8 cellular contexts compared by ENCODE assay signal in genomic region chr1:35717911-35718476, GRCh38. TPM values are rescaled to one million over a fixed set of nuclear protein-coding genes. Genes with fewer than 3 reads are reported as not detected.
DNase-seq lines count a peak whose midpoint lies in the region; ATAC-seq, FAIRE-seq and TF ChIP-seq lines count a peak whose summit lies in the region.

No MANE protein-coding gene starts in this region.

- peaks cover 0 to 11% of the 10 kb centered on the region in 2 donors for H3K4me1 ChIP-seq in kidney (ENCODE audit: control insufficient read depth in 1 of 2, insufficient read depth in 1 of 2, low read depth in 1 of 2, low read length in 2 of 2)
- H3K4me1 ChIP-seq in spleen, result peaks cover 9 to 50% (median 35%) of the 10 kb centered on the region in 6 donors

- TF ChIP-seq CTCF in cardiac fibroblast (IDR thresholded peaks at IDR 0.05; ENCODE audit: low read depth, low read length), result no peak
- TF ChIP-seq CTCF in kidney (IDR thresholded peaks at IDR 0.05; ENCODE audit: borderline replicate concordance, extremely low read depth, insufficient read depth), result no peak
- no peak for TF ChIP-seq CTCF in spleen (IDR thresholded peaks at IDR 0.05 in 8 of 11, conservative IDR thresholded peaks at IDR 0.05 in 3 of 11)

- H3K4me3 ChIP-seq in cardiac fibroblast (replicated peaks in 1 of 2; ENCODE audit: low read depth in 2 of 2, low read length in 2 of 2) (peak overlapping the region; percentile 84 to 87), kidney (ENCODE audit: low read length in 2 of 2) (peak overlapping the region; percentile 66 to 87), spleen (peak overlapping the region; percentile 74 to 95 (median 89))

- peak; percentile 37 for DNase-seq in stimulated activated CD4-positive, alpha-beta T cell treated with anti-CD3 and anti-CD28 coated beads, Interleukin-15, amount 100 ng/mL, for 24 hours
- no peak for DNase-seq in stimulated activated CD4-positive, alpha-beta T cell treated with anti-CD3 and anti-CD28 coated beads, Interleukin-4, amount 100 ng/mL, for 1 hour
- DNase-seq in OCI-M1 (lab: John Stamatoyannopoulos, UW), result peak; percentile 82
- peak; percentile 77 to 79 for DNase-seq in cardiac fibroblast (ENCODE audit: low read depth in 2 of 2)
- DNase-seq in kidney, result peak; percentile 87
- no peak for DNase-seq in spleen
- DNase-seq in NCI-H1105 treated with DMSO at 0.1 percent for 48 hours (lab: John Stamatoyannopoulos, UW), result no peak

- WGBS in spleen, 5 donors, result 8 to 12% (median 10%) methylated on average over 10 of the region's 10 CpGs

- H3K9me3 ChIP-seq in kidney (ENCODE audit: control insufficient read depth in 1 of 2, low read length in 2 of 2) (no peaks in the 10 kb centered on the region), spleen (no peaks in the 10 kb centered on the region)

- H3K27ac ChIP-seq in kidney (ENCODE audit: low read depth in 2 of 2, low read length in 2 of 2) (peak overlapping the region; percentile 29 to 47), spleen (peak overlapping the region; percentile 55 to 88 (median 77))

- intact Hi-C loops in kidney (cut with DNase I) (loop anchor here (5.0 kb wide), 1 partner anchor 146 kb away; the partner anchor contains the start of gene TFAP2E), spleen (cut with DNase I; ENCODE audit: low total_unique reads) (loop anchor here (5.0 kb wide), 1 partner anchor 146 kb away; the partner anchor contains the start of gene TFAP2E)

- TF ChIP-seq POLR2A in spleen (IDR thresholded peaks at IDR 0.05), result no peak

- ATAC-seq in GM19395 (IDR thresholded peaks at IDR 0.05; ENCODE audit: unreplicated experiment), result no peak

- H3K27me3 ChIP-seq in spleen (replicated peaks in 1 of 7), result no peaks in the 10 kb centered on the region

- FAIRE-seq in kidney (lab: Jason Lieb, UNC), result no peak

- H3K36me3 ChIP-seq in kidney (ENCODE audit: control insufficient read depth in 1 of 2, insufficient read depth in 2 of 2, low read length in 2 of 2), result peaks cover 0 to 2% of the 10 kb centered on the region in 2 donors
- peaks cover 0 to 33% (median 1%) of the 10 kb centered on the region in 6 donors for H3K36me3 ChIP-seq in spleen

- H3K9ac ChIP-seq in kidney (ENCODE audit: low read length in 2 of 2), result peak overlapping the region; percentile 80 to 89

RNA-seq across cellular contexts. Expression of gene C1orf216, which starts 0.7 kb away (rescaled TPM):
- total RNA-seq in kidney (7.4 TPM), spleen (10 to 100 TPM in 3 of 7 donors, 1 to 10 TPM in 4; 8.4 to 12.6 (median 9.5) TPM)
- polyA plus RNA-seq in kidney (ENCODE audit: insufficient read depth, low read depth, low replicate concordance) (6.0 TPM), spleen (1 to 10 TPM; 2.7 to 8.1 (median 4.2) TPM)

RNA-seq across cellular contexts. Expression of gene CLSPN, which starts 51.8 kb away (rescaled TPM):
- total RNA-seq in kidney, result 1.1 TPM
- 0.92 TPM for polyA plus RNA-seq in kidney (ENCODE audit: insufficient read depth, low read depth, low replicate concordance)
- 1 to 10 TPM; 3.1 to 7.1 (median 5.0) TPM for total RNA-seq in spleen
- polyA plus RNA-seq in spleen, result under 1 TPM; 0.13 to 0.99 (median 0.38) TPM

Comparison
In these comparisons a context has a peak if more than half of its experiments do, and no peak if none do; other contexts are left out.
1. DNase-seq: peak in stimulated activated CD4-positive, alpha-beta T cell treated with anti-CD3 and anti-CD28 coated beads, Interleukin-15, amount 100 ng/mL, for 24 hours (single experiment), OCI-M1 (single experiment), cardiac fibroblast (2 of 2) and kidney (single experiment); none in stimulated activated CD4-positive, alpha-beta T cell treated with anti-CD3 and anti-CD28 coated beads, Interleukin-4, amount 100 ng/mL, for 1 hour (single experiment), spleen (single experiment) and NCI-H1105 treated with DMSO at 0.1 percent for 48 hours (single experiment).
2. Peak in every context shown above with its lines, with median percentiles within 50 percentile points of each other: H3K4me3 ChIP-seq.